ENCODE assay signal across 8 cellular contexts in the genomic region with DNA sequence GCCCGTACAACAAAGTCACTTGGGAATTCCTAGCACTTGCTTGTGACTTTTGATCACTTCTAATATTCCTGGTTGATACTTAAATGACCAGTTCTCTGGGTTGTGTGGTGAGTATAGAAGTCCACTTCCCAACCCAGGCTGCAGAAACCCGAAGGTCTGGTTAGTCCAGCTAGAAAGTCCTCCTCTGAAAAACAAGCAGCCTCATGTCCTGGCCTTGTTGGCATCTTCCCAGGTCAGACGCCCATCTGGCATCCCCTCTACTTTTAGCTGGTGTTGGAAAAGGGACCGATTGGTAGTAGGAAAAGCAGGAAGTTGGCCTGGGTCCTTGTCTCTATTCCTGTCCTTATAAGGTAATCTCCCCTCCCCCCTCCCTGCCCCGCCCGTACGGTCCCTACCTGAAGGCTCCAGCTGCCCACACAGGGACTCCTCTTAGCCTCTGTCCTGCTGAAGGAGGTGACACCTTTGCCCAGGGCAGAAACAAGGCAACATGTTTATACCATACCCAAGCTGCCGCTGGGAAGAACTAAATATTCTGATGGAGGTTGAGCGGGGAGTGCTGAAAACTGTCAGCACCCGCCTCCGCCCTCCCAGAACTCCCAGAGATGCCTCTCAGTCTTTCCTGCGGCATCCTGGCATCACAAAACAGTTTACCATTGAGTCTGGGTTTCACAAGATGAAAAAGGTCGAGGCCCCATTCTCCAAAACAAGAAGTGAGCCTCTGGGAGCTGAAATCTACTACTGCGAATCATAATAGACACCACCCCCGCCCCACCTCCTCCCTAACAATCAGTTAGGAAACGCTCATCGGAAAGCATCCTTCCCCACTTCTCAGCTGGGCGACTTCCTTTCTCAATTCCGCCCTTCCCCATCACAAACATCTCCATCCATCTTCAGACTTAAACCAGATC. TPM values are rescaled to one million over a fixed set of nuclear protein-coding genes. Genes with fewer than 3 reads are reported as not detected.
A peak's percentile ranks its signal among the peaks of the same experiment; 100 is the strongest.
DNase-seq lines count a peak whose midpoint lies in the region; ATAC-seq, FAIRE-seq and TF ChIP-seq lines count a peak whose summit lies in the region.

No MANE protein-coding gene starts in this region.

- TF ChIP-seq RAD21 in A549 (conservative IDR thresholded peaks at IDR 0.05 in 1 of 2, IDR thresholded peaks at IDR 0.05 in 1 of 2): no peak

- peaks cover 36% of the 10 kb centered on the region for H3K36me3 ChIP-seq in left ventricle myocardium inferior
- H3K36me3 ChIP-seq in pancreas: peaks cover 7 to 33% (median 22%) of the 10 kb centered on the region in 3 donors

- POLR2A ChIA-PET in A549 (lab: Yijun Ruan, JAX): no interaction called here

- H3K9me3 ChIP-seq in A549 (no peaks in the 10 kb centered on the region), left ventricle myocardium inferior (replicated peaks) (no peaks in the 10 kb centered on the region), pancreas (no peaks in the 10 kb centered on the region)

- H3K4me1 ChIP-seq in A549 (peaks cover 22% of the 10 kb centered on the region), left ventricle myocardium inferior (peaks cover 52% of the 10 kb centered on the region), pancreas (peaks cover 7 to 24% (median 7%) of the 10 kb centered on the region in 3 donors)

- ATAC-seq in A549 (no peak), pancreas (peak; percentile 62 to 76 (median 70)), GM21737 (IDR thresholded peaks at IDR 0.05; ENCODE audit: unreplicated experiment) (no peak)

- intact Hi-C loops in left ventricle myocardium inferior (cut with micrococcal nuclease) (no loop called here), pancreas (cut with DNase I) (no loop called here)

- 50% methylated on average over 16 of the region's 19 CpGs for WGBS in A549 (ENCODE audit: missing lambda C conversion rate)
- 7 to 13% methylated on average over 19 of the region's 19 CpGs for WGBS in pancreas, 2 donors

- no peak for TF ChIP-seq POLR2A in A549 (IDR thresholded peaks at IDR 0.05; ENCODE audit: low read length)

- FAIRE-seq in A549 (lab: Jason Lieb, UNC): no peak
- no peak for FAIRE-seq in pancreas (lab: Jason Lieb, UNC)

- TF ChIP-seq CTCF in A549 (IDR thresholded peaks at IDR 0.05): no peak
- no peak for TF ChIP-seq CTCF in GM12875 (IDR thresholded peaks at IDR 0.05; ENCODE audit: borderline replicate concordance, insufficient read depth, low read depth, low read length)
- no peak for TF ChIP-seq CTCF in left ventricle myocardium inferior (IDR thresholded peaks at IDR 0.05; ENCODE audit: borderline replicate concordance)
- no peak for TF ChIP-seq CTCF in pancreas (IDR thresholded peaks at IDR 0.05)

- no peak for DNase-seq in A549 (ENCODE audit: low read depth in 1 of 2, low spot score in 1 of 2)
- DNase-seq in NOMO-1 (lab: John Stamatoyannopoulos, UW; ENCODE audit: unreplicated experiment in 2 of 2): peak; percentile 79 to 87
- peak; percentile 4 for DNase-seq in amniotic stem cell (lab: John Stamatoyannopoulos, UW)
- peak; percentile 54 for DNase-seq in left ventricle myocardium inferior
- peak; percentile 71 to 89 (median 86) for DNase-seq in pancreas
- no peak for DNase-seq in NCI-H1436 (lab: John Stamatoyannopoulos, UW)

- no peaks in the 10 kb centered on the region for H3K27me3 ChIP-seq in left ventricle myocardium inferior (ENCODE audit: low read depth)
- H3K27me3 ChIP-seq in pancreas: no peaks in the 10 kb centered on the region

- H3K4me2 ChIP-seq in A549: peak overlapping the region; percentile 90

- H3K27ac ChIP-seq in A549: peak overlapping the region; percentile 99
- peak overlapping the region; percentile 100 for H3K27ac ChIP-seq in left ventricle myocardium inferior (replicated peaks)
- peak overlapping the region; percentile 81 to 99 (median 94) for H3K27ac ChIP-seq in pancreas

- H3K4me3 ChIP-seq in A549: peak overlapping the region; percentile 100
- H3K4me3 ChIP-seq in GM12875 (ENCODE audit: low read depth, low read length): peak overlapping the region; percentile 78
- peak overlapping the region; percentile 79 for H3K4me3 ChIP-seq in left ventricle myocardium inferior
- H3K4me3 ChIP-seq in pancreas: peak overlapping the region; percentile 60 to 83 (median 64)

- CTCF ChIA-PET in A549 (lab: Yijun Ruan, JAX): interaction anchor here (0.9 to 8.1 kb wide), 5 partner anchors 9 to 249 kb away, joined by 3 to 75 read pairs (median 3); no protein-coding TSS in a partner anchor

- TF ChIP-seq EP300 in A549 (IDR thresholded peaks at IDR 0.05): no peak

TF ChIP-seq in A549, 52 proteins besides CTCF, POLR2A, EP300 and RAD21:
- no peak for TF ChIP-seq KDM5A (IDR thresholded peaks at IDR 0.05)
- no peak for TF ChIP-seq RFX5 (IDR thresholded peaks at IDR 0.05)
- TF ChIP-seq, protein P1, sequence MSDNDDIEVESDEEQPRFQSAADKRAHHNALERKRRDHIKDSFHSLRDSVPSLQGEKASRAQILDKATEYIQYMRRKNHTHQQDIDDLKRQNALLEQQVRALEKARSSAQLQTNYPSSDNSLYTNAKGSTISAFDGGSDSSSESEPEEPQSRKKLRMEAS (IDR thresholded peaks at IDR 0.05): no peak
- no peak for TF ChIP-seq NR3C1 (IDR thresholded peaks at IDR 0.05)
- TF ChIP-seq ESRRA (IDR thresholded peaks at IDR 0.05; ENCODE audit: borderline replicate concordance, low read length): no peak
- no peak for TF ChIP-seq NPAS2 (CRISPR knock-in tag; IDR thresholded peaks at IDR 0.05; ENCODE audit: borderline replicate concordance)

RNA-seq across cellular contexts. Expression of a gene that starts 1.3 kb away (rescaled TPM):
- polyA plus RNA-seq in A549 (2011; rRNA removed) (12.6 and 18.4 TPM in 2 replicates), A549 (2017; fragmentation: RNase III; extraction: RNeasy Plus Mini Kit Qiagen cat#74134 plus additional on column Dnase treatment) (21.7 to 26.4 TPM (median 24.0 TPM) in 3 replicates), pancreas (10 to 100 TPM; 44.8 to 60.8 TPM)
- polyA plus RNA-seq in A549 (2012; cell fraction: cytosol; rRNA removed): 20.2 and 27.5 TPM in 2 replicates
- polyA plus RNA-seq in A549 (2012; cell fraction: nucleus; rRNA removed): 63.4 and 82.4 TPM in 2 replicates
- polyA minus RNA-seq in A549 (2011; rRNA and poly(A)+ RNA removed): 27.7 and 32.9 TPM in 2 replicates
- total RNA-seq in left ventricle myocardium inferior (116 TPM), pancreas (10 to 100 TPM; 64.1 to 99.2 (median 84.9) TPM)

RNA-seq across cellular contexts. Expression of a gene that starts 39.4 kb away (rescaled TPM):
- polyA plus RNA-seq in A549 (2011; rRNA removed) (9.8 and 9.9 TPM in 2 replicates), A549 (2017; fragmentation: RNase III; extraction: RNeasy Plus Mini Kit Qiagen cat#74134 plus additional on column Dnase treatment) (7.0 to 7.7 TPM (median 7.6 TPM) in 3 replicates), pancreas (10 to 100 TPM; 12.2 to 16.2 TPM)
- 8.5 and 9.9 TPM in 2 replicates for polyA plus RNA-seq in A549 (2012; cell fraction: cytosol; rRNA removed)
- polyA plus RNA-seq in A549 (2012; cell fraction: nucleus; rRNA removed): 5.6 and 7.2 TPM in 2 replicates
- 6.0 and 8.1 TPM in 2 replicates for polyA minus RNA-seq in A549 (2011; rRNA and poly(A)+ RNA removed)
- total RNA-seq in left ventricle myocardium inferior (10.0 TPM), pancreas (10 to 100 TPM in 4 of 6 donors, 1 to 10 TPM in 2; 7.7 to 13.9 (median 10.7) TPM)

RNA-seq across cellular contexts. Expression of a gene that starts 48.8 kb away (rescaled TPM):
- polyA plus RNA-seq in A549 (2011; rRNA removed) (10.7 and 15.1 TPM in 2 replicates), A549 (2017; fragmentation: RNase III; extraction: RNeasy Plus Mini Kit Qiagen cat#74134 plus additional on column Dnase treatment) (7.1 to 9.0 TPM (median 8.8 TPM) in 3 replicates), pancreas (10 to 100 TPM; 14.7 to 36.0 TPM)
- 8.6 and 10.5 TPM in 2 replicates for polyA plus RNA-seq in A549 (2012; cell fraction: cytosol; rRNA removed)
- 29.4 and 33.7 TPM in 2 replicates for polyA plus RNA-seq in A549 (2012; cell fraction: nucleus; rRNA removed)
- 19.9 and 28.5 TPM in 2 replicates for polyA minus RNA-seq in A549 (2011; rRNA and poly(A)+ RNA removed)
- total RNA-seq in left ventricle myocardium inferior (28.9 TPM), pancreas (10 to 100 TPM; 20.2 to 35.4 (median 28.3) TPM)

RNA-seq across cellular contexts. Expression of a gene that starts 53.8 kb away (rescaled TPM):
- polyA plus RNA-seq in A549 (2011; rRNA removed) (37.5 and 40.9 TPM in 2 replicates), A549 (2017; fragmentation: RNase III; extraction: RNeasy Plus Mini Kit Qiagen cat#74134 plus additional on column Dnase treatment) (28.5 to 30.9 TPM (median 29.7 TPM) in 3 replicates), pancreas (10 to 100 TPM; 10.9 to 16.8 TPM)
- polyA plus RNA-seq in A549 (2012; cell fraction: cytosol; rRNA removed): 22.7 and 28.4 TPM in 2 replicates
- polyA plus RNA-seq in A549 (2012; cell fraction: nucleus; rRNA removed): 25.9 and 35.5 TPM in 2 replicates
- 45.8 and 46.8 TPM in 2 replicates for polyA minus RNA-seq in A549 (2011; rRNA and poly(A)+ RNA removed)
- total RNA-seq in left ventricle myocardium inferior (18.7 TPM), pancreas (10 to 100 TPM; 16.6 to 32.3 (median 22.2) TPM)

Comparison
In these comparisons a context has a peak if more than half of its experiments do, and no peak if none do; other contexts are left out.
1. ATAC-seq: peak in pancreas (4 of 4); none in A549 (0 of 2) and GM21737 (single experiment).
2. DNase-seq: peak in NOMO-1 (2 of 2), amniotic stem cell (single experiment), left ventricle myocardium inferior (single experiment) and pancreas (6 of 6); none in A549 (0 of 2) and NCI-H1436 (single experiment).
3. Peak in every context shown above with its lines, with median percentiles within 50 percentile points of each other: H3K27ac ChIP-seq and H3K4me3 ChIP-seq.